8 cellular contexts compared by ENCODE assay signal in genomic region chr10:73875139-73875475, GRCh38.
DNase-seq lines count a peak whose midpoint lies in the region; ATAC-seq, FAIRE-seq and TF ChIP-seq lines count a peak whose summit lies in the region.

No MANE protein-coding gene starts in this region.

- peak overlapping the region; percentile 81 to 93 for H3K4me3 ChIP-seq in tibial artery

- H3K27me3 ChIP-seq in layer of hippocampus (ENCODE audit: control insufficient read depth, insufficient read depth, low read length) (no peaks in the 10 kb centered on the region), tibial artery (no peaks in the 10 kb centered on the region)

- peak; percentile 8 for ATAC-seq in HG03108 (IDR thresholded peaks at IDR 0.05; ENCODE audit: unreplicated experiment)

- no peak for TF ChIP-seq CTCF in tibial artery (IDR thresholded peaks at IDR 0.05)

- intact Hi-C loops in tibial artery (cut with DNase I; ENCODE audit: low total_unique reads), result loop anchor here (10.0 kb wide), 1 partner anchor 90 kb away; the partner anchor contains the start of genes CHCHD1 and ZSWIM8

- peak; percentile 22 for DNase-seq in activated CD8-positive, alpha-beta memory T cell treated with anti-CD3 and anti-CD28 coated beads, Interleukin-2, amount 50 U/mL, for 4 hours
- DNase-seq in activated CD8-positive, alpha-beta memory T cell treated with anti-CD3 and anti-CD28 coated beads, Interleukin-2, amount 50 U/mL, for 48 hours, result no peak
- peak; percentile 32 for DNase-seq in activated gamma-delta T cell treated with anti-CD3 and anti-CD28 coated beads, Interleukin-2, amount 50 U/mL, for 16 hours (ENCODE audit: low read depth)
- DNase-seq in tibial artery (no peak), NCI-H187 (lab: John Stamatoyannopoulos, UW) (no peak), RCC 7860 (ENCODE audit: low spot score) (no peak)

- H3K9me3 ChIP-seq in tibial artery, result no peaks in the 10 kb centered on the region

- peak overlapping the region; percentile 77 for H3K27ac ChIP-seq in layer of hippocampus (ENCODE audit: low read depth, low read length)
- H3K27ac ChIP-seq in tibial artery, result peak overlapping the region; percentile 63 to 88

- H3K4me1 ChIP-seq in tibial artery, result peaks cover 0 to 64% (median 49%) of the 10 kb centered on the region in 4 donors

- peaks cover 5 to 20% (median 13%) of the 10 kb centered on the region in 3 donors for H3K36me3 ChIP-seq in tibial artery

- FAIRE-seq in RCC 7860 (lab: Jason Lieb, UNC), result no peak

Comparison
In these comparisons a context has a peak if more than half of its experiments do, and no peak if none do; other contexts are left out.
1. DNase-seq: peak in activated CD8-positive, alpha-beta memory T cell treated with anti-CD3 and anti-CD28 coated beads, Interleukin-2, amount 50 U/mL, for 4 hours (single experiment) and activated gamma-delta T cell treated with anti-CD3 and anti-CD28 coated beads, Interleukin-2, amount 50 U/mL, for 16 hours (single experiment); none in activated CD8-positive, alpha-beta memory T cell treated with anti-CD3 and anti-CD28 coated beads, Interleukin-2, amount 50 U/mL, for 48 hours (single experiment), tibial artery (0 of 2), NCI-H187 (0 of 2) and RCC 7860 (single experiment).